Comparison of ENCODE assay signal across 16 cellular contexts in genomic region chr4:171024720-171025303, GRCh38.
"Had no signal": no experiment of that assay in that cellular context is flagged by ENCODE, and none has a peak within 500 bp of the region (broad histone marks: within the 10 kb centered on the region; RNA-seq: fewer than 3 reads in every experiment).

No MANE protein-coding gene starts in this region.

- H3K27ac ChIP-seq: body of pancreas, coronary artery, left lung had no signal

- H3K9me3 Mint-ChIP-seq: activated naive CD8-positive, alpha-beta T cell treated with anti-CD3 and anti-CD28 coated beads for 36 hours had no signal

- DNase-seq: activated CD4-positive, alpha-beta T cell treated with anti-CD3 and anti-CD28 coated beads, Interleukin-2, amount 50 U/mL, for 1 hour; activated CD8-positive, alpha-beta memory T cell treated with anti-CD3 and anti-CD28 coated beads for 24 hours; activated gamma-delta T cell treated with Interleukin-2 at 50 U/mL for 16 hours; activated naive CD8-positive, alpha-beta T cell treated with anti-CD3 and anti-CD28 coated beads for 36 hours; amygdala; body of pancreas; central memory CD4-positive, alpha-beta T cell; left lung; mesenchymal stem cell; natural killer cell; retina; stimulated activated CD4-positive, alpha-beta T cell treated with anti-CD3 and anti-CD28 coated beads, Interleukin-12 subunit alpha, Interleukin-12 subunit beta, amount 100 ng/mL, for 4 hours; stimulated activated CD4-positive, alpha-beta T cell treated with anti-CD3 and anti-CD28 coated beads, Interleukin-2, amount 100 ng/mL, for 24 hours had no signal

- H3K4me1 ChIP-seq: body of pancreas, left lung had no signal

- H3K36me3 ChIP-seq: left lung had no signal

- H3K9me3 ChIP-seq: body of pancreas, left lung had no signal

- H3K27me3 Mint-ChIP-seq: activated naive CD8-positive, alpha-beta T cell treated with anti-CD3 and anti-CD28 coated beads for 36 hours had no signal

- H3K4me3 Mint-ChIP-seq: activated naive CD8-positive, alpha-beta T cell treated with anti-CD3 and anti-CD28 coated beads for 36 hours; natural killer cell had no signal

- H3K27me3 ChIP-seq: body of pancreas, left lung had no signal

- H3K36me3 Mint-ChIP-seq: activated naive CD8-positive, alpha-beta T cell treated with anti-CD3 and anti-CD28 coated beads for 36 hours; natural killer cell had no signal

- H3K27ac Mint-ChIP-seq: activated naive CD8-positive, alpha-beta T cell treated with anti-CD3 and anti-CD28 coated beads for 36 hours; natural killer cell had no signal

- ATAC-seq: activated CD4-positive, CD25-positive, alpha-beta regulatory T cell treated with anti-CD3 and anti-CD28 coated beads, Interleukin-2, amount 50 U/mL, for 24 hours; body of pancreas; esophagus mucosa; left lung; natural killer cell had no signal

- H3K4me1 Mint-ChIP-seq: activated naive CD8-positive, alpha-beta T cell treated with anti-CD3 and anti-CD28 coated beads for 36 hours; natural killer cell had no signal

- H3K4me3 ChIP-seq: body of pancreas, coronary artery, left lung had no signal
